Comparison of ENCODE assay signal across 2 cellular contexts in the genomic region with DNA sequence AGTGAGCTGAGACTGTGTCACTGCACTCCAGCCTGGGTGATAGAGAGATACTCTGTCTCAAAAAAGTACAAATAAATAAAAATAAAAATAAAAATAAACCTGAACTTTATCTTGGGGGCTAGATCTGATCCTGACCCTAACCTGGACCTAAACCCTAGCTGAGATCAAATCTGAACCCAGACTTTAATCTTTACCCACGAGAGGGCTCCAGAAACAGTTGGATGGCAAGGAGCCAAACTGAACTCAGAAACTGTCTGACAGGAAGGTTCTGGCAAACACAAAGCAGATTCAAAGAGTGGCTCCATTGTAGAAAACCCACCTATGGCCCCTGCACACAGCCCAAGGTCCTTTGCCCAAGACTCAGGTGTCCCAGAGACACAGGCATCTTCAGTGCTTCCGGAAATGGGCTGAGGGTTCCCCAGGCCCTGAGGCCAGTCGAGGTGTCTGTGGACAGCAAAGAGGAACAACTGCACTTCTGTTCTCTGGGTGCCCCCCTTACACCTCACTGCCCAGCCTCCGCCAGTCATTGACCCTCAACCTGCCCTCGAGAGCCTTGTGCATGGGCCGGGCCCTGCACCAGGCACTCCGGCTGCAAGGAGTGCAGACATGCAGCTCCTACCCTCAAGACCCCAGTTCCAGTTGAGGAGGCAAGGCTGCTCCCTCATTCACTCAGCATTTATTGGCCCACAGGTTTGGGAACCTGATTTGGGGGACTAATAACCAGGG.
TF ChIP-seq lines count a peak whose summit lies in the region.

No MANE protein-coding gene starts in this region.

TF ChIP-seq in SK-N-SH, 30 proteins besides CTCF, POLR2A, EP300 and RAD21 (continued from another document):
- TF ChIP-seq, protein P1, sequence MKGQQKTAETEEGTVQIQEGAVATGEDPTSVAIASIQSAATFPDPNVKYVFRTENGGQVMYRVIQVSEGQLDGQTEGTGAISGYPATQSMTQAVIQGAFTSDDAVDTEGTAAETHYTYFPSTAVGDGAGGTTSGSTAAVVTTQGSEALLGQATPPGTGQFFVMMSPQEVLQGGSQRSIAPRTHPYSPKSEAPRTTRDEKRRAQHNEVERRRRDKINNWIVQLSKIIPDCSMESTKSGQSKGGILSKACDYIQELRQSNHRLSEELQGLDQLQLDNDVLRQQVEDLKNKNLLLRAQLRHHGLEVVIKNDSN (IDR thresholded peaks at IDR 0.05; ENCODE audit: borderline replicate concordance, low read depth): no peak
- TF ChIP-seq FOXM1 (IDR thresholded peaks at IDR 0.05; ENCODE audit: low read depth): no peak
- TF ChIP-seq, protein P2, sequence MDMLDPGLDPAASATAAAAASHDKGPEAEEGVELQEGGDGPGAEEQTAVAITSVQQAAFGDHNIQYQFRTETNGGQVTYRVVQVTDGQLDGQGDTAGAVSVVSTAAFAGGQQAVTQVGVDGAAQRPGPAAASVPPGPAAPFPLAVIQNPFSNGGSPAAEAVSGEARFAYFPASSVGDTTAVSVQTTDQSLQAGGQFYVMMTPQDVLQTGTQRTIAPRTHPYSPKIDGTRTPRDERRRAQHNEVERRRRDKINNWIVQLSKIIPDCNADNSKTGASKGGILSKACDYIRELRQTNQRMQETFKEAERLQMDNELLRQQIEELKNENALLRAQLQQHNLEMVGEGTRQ (IDR thresholded peaks at IDR 0.05; ENCODE audit: borderline replicate concordance, low read depth, low read length): no peak
- no peak for TF ChIP-seq EZH2phosphoT487 (IDR thresholded peaks at IDR 0.05; ENCODE audit: borderline replicate concordance, low read depth)
- no peak for TF ChIP-seq TCF12 (IDR thresholded peaks at IDR 0.05)
- TF ChIP-seq RXRA (IDR thresholded peaks at IDR 0.05; ENCODE audit: borderline replicate concordance, low read depth): no peak
- TF ChIP-seq MXI1 (IDR thresholded peaks at IDR 0.05; ENCODE audit: low read depth, low read length): no peak
- no peak for TF ChIP-seq NRF1 (IDR thresholded peaks at IDR 0.05; ENCODE audit: low read depth, low read length)
- TF ChIP-seq FOXJ3 (CRISPR knock-in tag; IDR thresholded peaks at IDR 0.05): no peak
- no peak for TF ChIP-seq RCOR1 (IDR thresholded peaks at IDR 0.05; ENCODE audit: low read length)
- no peak for TF ChIP-seq GABPA (IDR thresholded peaks at IDR 0.05; ENCODE audit: low read depth)
- TF ChIP-seq YY1 (IDR thresholded peaks at IDR 0.05; ENCODE audit: low read depth): no peak
- TF ChIP-seq TEAD4 (IDR thresholded peaks at IDR 0.05; ENCODE audit: borderline replicate concordance, insufficient read depth): no peak
TF ChIP-seq in SK-N-SH: peak in this region for 0.

TF ChIP-seq in SK-N-SH treated with all-trans-retinoic acid at 6 μM for 48 hours, 23 proteins besides CTCF, POLR2A, EP300 and RAD21 (continued from another document):
- TF ChIP-seq, protein P3, sequence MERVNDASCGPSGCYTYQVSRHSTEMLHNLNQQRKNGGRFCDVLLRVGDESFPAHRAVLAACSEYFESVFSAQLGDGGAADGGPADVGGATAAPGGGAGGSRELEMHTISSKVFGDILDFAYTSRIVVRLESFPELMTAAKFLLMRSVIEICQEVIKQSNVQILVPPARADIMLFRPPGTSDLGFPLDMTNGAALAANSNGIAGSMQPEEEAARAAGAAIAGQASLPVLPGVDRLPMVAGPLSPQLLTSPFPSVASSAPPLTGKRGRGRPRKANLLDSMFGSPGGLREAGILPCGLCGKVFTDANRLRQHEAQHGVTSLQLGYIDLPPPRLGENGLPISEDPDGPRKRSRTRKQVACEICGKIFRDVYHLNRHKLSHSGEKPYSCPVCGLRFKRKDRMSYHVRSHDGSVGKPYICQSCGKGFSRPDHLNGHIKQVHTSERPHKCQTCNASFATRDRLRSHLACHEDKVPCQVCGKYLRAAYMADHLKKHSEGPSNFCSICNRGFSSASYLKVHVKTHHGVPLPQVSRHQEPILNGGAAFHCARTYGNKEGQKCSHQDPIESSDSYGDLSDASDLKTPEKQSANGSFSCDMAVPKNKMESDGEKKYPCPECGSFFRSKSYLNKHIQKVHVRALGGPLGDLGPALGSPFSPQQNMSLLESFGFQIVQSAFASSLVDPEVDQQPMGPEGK (CRISPR knock-in tag; IDR thresholded peaks at IDR 0.05; ENCODE audit: borderline replicate concordance): no peak
- no peak for TF ChIP-seq ZNF8 (CRISPR knock-in tag; IDR thresholded peaks at IDR 0.05)
- TF ChIP-seq, protein P4, sequence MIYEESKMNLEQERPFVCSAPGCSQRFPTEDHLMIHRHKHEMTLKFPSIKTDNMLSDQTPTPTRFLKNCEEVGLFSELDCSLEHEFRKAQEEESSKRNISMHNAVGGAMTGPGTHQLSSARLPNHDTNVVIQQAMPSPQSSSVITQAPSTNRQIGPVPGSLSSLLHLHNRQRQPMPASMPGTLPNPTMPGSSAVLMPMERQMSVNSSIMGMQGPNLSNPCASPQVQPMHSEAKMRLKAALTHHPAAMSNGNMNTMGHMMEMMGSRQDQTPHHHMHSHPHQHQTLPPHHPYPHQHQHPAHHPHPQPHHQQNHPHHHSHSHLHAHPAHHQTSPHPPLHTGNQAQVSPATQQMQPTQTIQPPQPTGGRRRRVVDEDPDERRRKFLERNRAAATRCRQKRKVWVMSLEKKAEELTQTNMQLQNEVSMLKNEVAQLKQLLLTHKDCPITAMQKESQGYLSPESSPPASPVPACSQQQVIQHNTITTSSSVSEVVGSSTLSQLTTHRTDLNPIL (CRISPR knock-in tag; IDR thresholded peaks at IDR 0.05; ENCODE audit: low read depth): no peak
- no peak for TF ChIP-seq RARB (CRISPR knock-in tag; IDR thresholded peaks at IDR 0.05)
- TF ChIP-seq, protein P5, sequence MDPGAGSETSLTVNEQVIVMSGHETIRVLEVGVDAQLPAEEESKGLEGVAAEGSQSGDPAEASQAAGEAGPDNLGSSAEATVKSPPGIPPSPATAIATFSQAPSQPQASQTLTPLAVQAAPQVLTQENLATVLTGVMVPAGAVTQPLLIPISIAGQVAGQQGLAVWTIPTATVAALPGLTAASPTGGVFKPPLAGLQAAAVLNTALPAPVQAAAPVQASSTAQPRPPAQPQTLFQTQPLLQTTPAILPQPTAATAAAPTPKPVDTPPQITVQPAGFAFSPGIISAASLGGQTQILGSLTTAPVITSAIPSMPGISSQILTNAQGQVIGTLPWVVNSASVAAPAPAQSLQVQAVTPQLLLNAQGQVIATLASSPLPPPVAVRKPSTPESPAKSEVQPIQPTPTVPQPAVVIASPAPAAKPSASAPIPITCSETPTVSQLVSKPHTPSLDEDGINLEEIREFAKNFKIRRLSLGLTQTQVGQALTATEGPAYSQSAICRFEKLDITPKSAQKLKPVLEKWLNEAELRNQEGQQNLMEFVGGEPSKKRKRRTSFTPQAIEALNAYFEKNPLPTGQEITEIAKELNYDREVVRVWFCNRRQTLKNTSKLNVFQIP (CRISPR knock-in tag; IDR thresholded peaks at IDR 0.05; ENCODE audit: borderline replicate concordance, low read depth): no peak
- TF ChIP-seq ISL1 (CRISPR knock-in tag; IDR thresholded peaks at IDR 0.05): no peak
- TF ChIP-seq, protein P6, sequence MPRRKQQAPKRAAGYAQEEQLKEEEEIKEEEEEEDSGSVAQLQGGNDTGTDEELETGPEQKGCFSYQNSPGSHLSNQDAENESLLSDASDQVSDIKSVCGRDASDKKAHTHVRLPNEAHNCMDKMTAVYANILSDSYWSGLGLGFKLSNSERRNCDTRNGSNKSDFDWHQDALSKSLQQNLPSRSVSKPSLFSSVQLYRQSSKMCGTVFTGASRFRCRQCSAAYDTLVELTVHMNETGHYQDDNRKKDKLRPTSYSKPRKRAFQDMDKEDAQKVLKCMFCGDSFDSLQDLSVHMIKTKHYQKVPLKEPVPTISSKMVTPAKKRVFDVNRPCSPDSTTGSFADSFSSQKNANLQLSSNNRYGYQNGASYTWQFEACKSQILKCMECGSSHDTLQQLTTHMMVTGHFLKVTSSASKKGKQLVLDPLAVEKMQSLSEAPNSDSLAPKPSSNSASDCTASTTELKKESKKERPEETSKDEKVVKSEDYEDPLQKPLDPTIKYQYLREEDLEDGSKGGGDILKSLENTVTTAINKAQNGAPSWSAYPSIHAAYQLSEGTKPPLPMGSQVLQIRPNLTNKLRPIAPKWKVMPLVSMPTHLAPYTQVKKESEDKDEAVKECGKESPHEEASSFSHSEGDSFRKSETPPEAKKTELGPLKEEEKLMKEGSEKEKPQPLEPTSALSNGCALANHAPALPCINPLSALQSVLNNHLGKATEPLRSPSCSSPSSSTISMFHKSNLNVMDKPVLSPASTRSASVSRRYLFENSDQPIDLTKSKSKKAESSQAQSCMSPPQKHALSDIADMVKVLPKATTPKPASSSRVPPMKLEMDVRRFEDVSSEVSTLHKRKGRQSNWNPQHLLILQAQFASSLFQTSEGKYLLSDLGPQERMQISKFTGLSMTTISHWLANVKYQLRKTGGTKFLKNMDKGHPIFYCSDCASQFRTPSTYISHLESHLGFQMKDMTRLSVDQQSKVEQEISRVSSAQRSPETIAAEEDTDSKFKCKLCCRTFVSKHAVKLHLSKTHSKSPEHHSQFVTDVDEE (CRISPR knock-in tag; IDR thresholded peaks at IDR 0.05): no peak
TF ChIP-seq in SK-N-SH treated with all-trans-retinoic acid at 6 μM for 48 hours: peak in this region for 0.
